8 cellular contexts compared by ENCODE assay signal in genomic region chr16:74480150-74481029, GRCh38.
DNase-seq lines count a peak whose midpoint lies in the region; ATAC-seq lines count a peak whose summit lies in the region.

No MANE protein-coding gene starts in this region.

- no peak overlapping the region for H3K4me2 ChIP-seq in BLaER1

- H3K27me3 ChIP-seq in BLaER1, result no peaks in the 10 kb centered on the region
- no peaks in the 10 kb centered on the region for H3K27me3 ChIP-seq in muscle layer of duodenum (ENCODE audit: low read depth, low read length)

- DNase-seq in HUDEP-2 (lab: John Stamatoyannopoulos, UW; ENCODE audit: unreplicated experiment in 76 of 76) (peak in 61 of 76 experiments; percentile 2 to 75 (median 45)), dedifferentiated amniotic fluid mesenchymal stem cell (ENCODE audit: extremely low spot score) (peak; percentile 67), UCSD-AML1 (lab: John Stamatoyannopoulos, UW; ENCODE audit: unreplicated experiment) (no peak), Kasumi-1 (lab: John Stamatoyannopoulos, UW) (no peak)
- no peak for DNase-seq in stimulated activated CD4-positive, alpha-beta T cell treated with anti-CD3 and anti-CD28 coated beads, Interleukin-15, amount 100 ng/mL, for 24 hours

- H3K4me1 ChIP-seq in BLaER1 (peaks cover 15% of the 10 kb centered on the region), muscle layer of duodenum (ENCODE audit: control insufficient read depth in 1 of 2, insufficient read depth in 2 of 2, low read length in 2 of 2) (peaks cover 0 to 7% of the 10 kb centered on the region in 2 donors)

- H3K27ac ChIP-seq in BLaER1, result 0 out of 2 replicates have a peak overlapping the region, but pooled peaks have one; percentile 3
- peak overlapping the region; percentile 20 for H3K27ac ChIP-seq in muscle layer of duodenum (ENCODE audit: low read length)

- peaks cover 99% of the 10 kb centered on the region for H3K36me3 ChIP-seq in BLaER1
- H3K36me3 ChIP-seq in muscle layer of duodenum (ENCODE audit: control insufficient read depth in 1 of 2, insufficient read depth in 2 of 2, low read length in 2 of 2), result peaks cover 23 to 44% of the 10 kb centered on the region in 2 donors

- H3K9me3 ChIP-seq in BLaER1, result no peaks in the 10 kb centered on the region
- H3K9me3 ChIP-seq in muscle layer of duodenum (ENCODE audit: control insufficient read depth in 1 of 2, low read length in 2 of 2), result no peaks in the 10 kb centered on the region

- no peak overlapping the region for H3K4me3 ChIP-seq in BLaER1
- H3K4me3 ChIP-seq in muscle layer of duodenum (ENCODE audit: low read depth in 1 of 2, low read length in 2 of 2), result no peak overlapping the region

- H3K9ac ChIP-seq in BLaER1, result no peak overlapping the region

- H4K20me1 ChIP-seq in BLaER1, result peaks cover 7% of the 10 kb centered on the region; the same call in 1 of the 2 replicates

- no peak for ATAC-seq in GM21528 (IDR thresholded peaks at IDR 0.05; ENCODE audit: low FRiP score, unreplicated experiment)

Comparison
In these comparisons a context has a peak if more than half of its experiments do, and no peak if none do; other contexts are left out.
1. DNase-seq: peak in HUDEP-2 (61 of 76) and dedifferentiated amniotic fluid mesenchymal stem cell (single experiment); none in UCSD-AML1 (single experiment), Kasumi-1 (0 of 2) and stimulated activated CD4-positive, alpha-beta T cell treated with anti-CD3 and anti-CD28 coated beads, Interleukin-15, amount 100 ng/mL, for 24 hours (single experiment).